Comparison of ENCODE assay signal across 10 cellular contexts in genomic region chr10:11141571-11142091, GRCh38.
DNase-seq lines count a peak whose midpoint lies in the region; ATAC-seq and TF ChIP-seq lines count a peak whose summit lies in the region.
"Had no signal": no experiment of that assay in that cellular context is flagged by ENCODE, and none has a peak within 500 bp of the region (broad histone marks: within the 10 kb centered on the region; RNA-seq: fewer than 3 reads in every experiment).

No MANE protein-coding gene starts in this region.

- peak overlapping the region; percentile 57 for H3K4me3 Mint-ChIP-seq in activated T-cell treated with anti-CD3 and anti-CD28 coated beads, Interleukin-2, amount 50 U/mL, for 4 hours
- H3K4me3 Mint-ChIP-seq in endothelial cell (ENCODE audit: unreplicated experiment) (no peak overlapping the region), CD14-positive monocyte (no peak overlapping the region)
- H3K4me3 Mint-ChIP-seq in stimulated activated memory B cell treated with anti-CD40 and anti-IgM and Interleukin-4, amounts not matched to agents 10 μg/mL and 1 μg/mL and 100 μg/mL, for 72 hours = no peak overlapping the region

- no peaks in the 10 kb centered on the region for H3K9me3 Mint-ChIP-seq in activated T-cell treated with anti-CD3 and anti-CD28 coated beads, Interleukin-2, amount 50 U/mL, for 4 hours
- H3K9me3 Mint-ChIP-seq in endothelial cell (ENCODE audit: unreplicated experiment) (no peaks in the 10 kb centered on the region), CD14-positive monocyte (peaks cover 0 to 4% (median 0%) of the 10 kb centered on the region in 7 donors)
- H3K9me3 Mint-ChIP-seq in stimulated activated memory B cell treated with anti-CD40 and anti-IgM and Interleukin-4, amounts not matched to agents 10 μg/mL and 1 μg/mL and 100 μg/mL, for 72 hours = peaks cover 2% of the 10 kb centered on the region

- H3K27me3 Mint-ChIP-seq in activated T-cell treated with anti-CD3 and anti-CD28 coated beads, Interleukin-2, amount 50 U/mL, for 4 hours (ENCODE audit: low read depth) = no peaks in the 10 kb centered on the region
- H3K27me3 Mint-ChIP-seq in endothelial cell (ENCODE audit: unreplicated experiment) (peaks cover 1% of the 10 kb centered on the region), CD14-positive monocyte (ENCODE audit: low read depth in 3 of 3) (peaks cover 0 to 1% (median 0%) of the 10 kb centered on the region in 3 donors)
- H3K27me3 Mint-ChIP-seq in stimulated activated memory B cell treated with anti-CD40 and anti-IgM and Interleukin-4, amounts not matched to agents 10 μg/mL and 1 μg/mL and 100 μg/mL, for 72 hours = no peaks in the 10 kb centered on the region

- H3K36me3 Mint-ChIP-seq in activated T-cell treated with anti-CD3 and anti-CD28 coated beads, Interleukin-2, amount 50 U/mL, for 4 hours (ENCODE audit: insufficient read depth) = no peaks in the 10 kb centered on the region
- no peaks in the 10 kb centered on the region for H3K36me3 Mint-ChIP-seq in endothelial cell (ENCODE audit: low read depth, unreplicated experiment)
- no peaks in the 10 kb centered on the region for H3K36me3 Mint-ChIP-seq in stimulated activated memory B cell treated with anti-CD40 and anti-IgM and Interleukin-4, amounts not matched to agents 10 μg/mL and 1 μg/mL and 100 μg/mL, for 72 hours
- no peaks in the 10 kb centered on the region for H3K36me3 Mint-ChIP-seq in CD14-positive monocyte

- H3K4me1 Mint-ChIP-seq in activated T-cell treated with anti-CD3 and anti-CD28 coated beads, Interleukin-2, amount 50 U/mL, for 4 hours (ENCODE audit: low read depth) = peaks cover 64% of the 10 kb centered on the region
- peaks cover 34% of the 10 kb centered on the region for H3K4me1 Mint-ChIP-seq in endothelial cell (ENCODE audit: unreplicated experiment)
- peaks cover 59% of the 10 kb centered on the region for H3K4me1 Mint-ChIP-seq in stimulated activated memory B cell treated with anti-CD40 and anti-IgM and Interleukin-4, amounts not matched to agents 10 μg/mL and 1 μg/mL and 100 μg/mL, for 72 hours
- peaks cover 43% of the 10 kb centered on the region for H3K4me1 Mint-ChIP-seq in CD14-positive monocyte

- TF ChIP-seq CTCF in endothelial cell (IDR thresholded peaks at IDR 0.05; ENCODE audit: unreplicated experiment) (no peak), CD14-positive monocyte (IDR thresholded peaks at IDR 0.05) (no peak)

- no peak for DNase-seq in activated T-cell treated with anti-CD3 and anti-CD28 coated beads, Interleukin-2, amount 50 U/mL, for 4 hours
- no peak for DNase-seq in activated T-cell treated with anti-CD3 and anti-CD28 coated beads, Interleukin-2, amount 50 U/mL, for 1 hour
- DNase-seq in OCI-M2 (lab: John Stamatoyannopoulos, UW; ENCODE audit: unreplicated experiment) (peak; percentile 54), endothelial cell (ENCODE audit: low spot score) (no peak), NCI-H2029 (lab: John Stamatoyannopoulos, UW) (no peak), CD14-positive monocyte (ENCODE audit: low spot score) (no peak), epidermal melanocyte (ENCODE audit: insufficient read length, low spot score) (no peak)
- DNase-seq: NCI-H69 had no signal

- intact Hi-C loops in CD14-positive monocyte (cut with micrococcal nuclease) = no loop called here

- peak in 1 of 2 donors; percentile 24 for ATAC-seq in activated T-cell treated with anti-CD3 and anti-CD28 coated beads, Interleukin-2, amount 50 U/mL, for 4 hours
- no peak for ATAC-seq in stimulated activated memory B cell treated with anti-CD40 and anti-IgM and Interleukin-4, amounts not matched to agents 10 μg/mL and 1 μg/mL and 100 μg/mL, for 72 hours
- ATAC-seq: esophagus mucosa had no signal

- peak overlapping the region; percentile 84 for H3K27ac Mint-ChIP-seq in endothelial cell (ENCODE audit: unreplicated experiment)
- peak overlapping the region; percentile 66 for H3K27ac Mint-ChIP-seq in stimulated activated memory B cell treated with anti-CD40 and anti-IgM and Interleukin-4, amounts not matched to agents 10 μg/mL and 1 μg/mL and 100 μg/mL, for 72 hours
- H3K27ac Mint-ChIP-seq in CD14-positive monocyte = no peak overlapping the region

Comparison
In these comparisons a context has a peak if more than half of its experiments do, and no peak if none do; other contexts are left out.
1. H3K27ac Mint-ChIP-seq: peak in endothelial cell (single experiment) and stimulated activated memory B cell treated with anti-CD40 and anti-IgM and Interleukin-4, amounts not matched to agents 10 μg/mL and 1 μg/mL and 100 μg/mL, for 72 hours (single experiment); none in CD14-positive monocyte (0 of 7).